ENCODE assay signal across 1 cellular context in the genomic region with DNA sequence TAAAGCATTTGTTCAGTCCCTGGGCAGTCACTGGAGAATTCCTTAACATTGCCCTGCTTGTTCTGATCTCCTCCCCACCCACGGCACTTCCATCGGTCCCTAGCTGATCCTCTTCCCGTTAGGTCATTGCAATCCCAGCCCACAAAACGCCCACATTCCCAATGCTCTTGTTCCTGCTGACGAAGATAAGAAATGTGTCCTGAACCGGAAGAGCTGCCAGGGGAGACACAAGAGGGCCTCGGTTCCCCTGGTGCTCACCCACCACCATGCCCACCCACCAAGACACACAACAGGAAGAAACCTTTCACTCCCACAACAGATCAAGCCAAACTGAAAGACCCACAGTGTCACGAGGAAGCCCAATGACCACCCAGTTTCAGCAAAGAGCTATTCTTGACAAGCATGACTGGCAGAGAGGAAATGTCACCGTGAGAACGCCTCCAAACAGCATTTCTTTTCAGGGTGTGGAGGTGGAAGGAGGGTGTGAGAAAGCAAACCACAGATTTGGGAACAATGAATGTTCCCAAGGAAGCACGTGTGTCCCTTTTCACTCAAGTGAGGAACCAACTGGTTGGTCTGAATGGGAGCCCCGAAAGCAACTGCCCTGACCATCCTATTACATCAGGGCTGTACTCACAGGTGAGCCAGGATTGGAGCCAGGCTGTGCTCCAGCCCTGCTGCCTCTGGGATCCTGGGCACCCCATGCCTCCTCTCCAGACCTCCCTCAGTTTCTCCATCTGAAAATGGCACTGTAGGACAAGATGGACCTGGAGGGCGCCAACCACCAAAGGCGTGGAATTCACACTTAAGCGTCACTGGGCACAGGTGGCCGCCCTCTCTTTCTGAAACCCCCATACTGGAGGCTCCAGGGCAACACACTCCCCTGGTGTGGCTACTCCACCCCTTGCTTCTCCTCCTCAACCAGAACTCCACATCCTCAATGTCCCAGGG.
TF ChIP-seq lines count a peak whose summit lies in the region.

No MANE protein-coding gene starts in this region.

TF ChIP-seq in K562, 482 proteins besides CTCF, POLR2A, EP300 and RAD21 (continued from another document):
- TF ChIP-seq, protein P1, sequence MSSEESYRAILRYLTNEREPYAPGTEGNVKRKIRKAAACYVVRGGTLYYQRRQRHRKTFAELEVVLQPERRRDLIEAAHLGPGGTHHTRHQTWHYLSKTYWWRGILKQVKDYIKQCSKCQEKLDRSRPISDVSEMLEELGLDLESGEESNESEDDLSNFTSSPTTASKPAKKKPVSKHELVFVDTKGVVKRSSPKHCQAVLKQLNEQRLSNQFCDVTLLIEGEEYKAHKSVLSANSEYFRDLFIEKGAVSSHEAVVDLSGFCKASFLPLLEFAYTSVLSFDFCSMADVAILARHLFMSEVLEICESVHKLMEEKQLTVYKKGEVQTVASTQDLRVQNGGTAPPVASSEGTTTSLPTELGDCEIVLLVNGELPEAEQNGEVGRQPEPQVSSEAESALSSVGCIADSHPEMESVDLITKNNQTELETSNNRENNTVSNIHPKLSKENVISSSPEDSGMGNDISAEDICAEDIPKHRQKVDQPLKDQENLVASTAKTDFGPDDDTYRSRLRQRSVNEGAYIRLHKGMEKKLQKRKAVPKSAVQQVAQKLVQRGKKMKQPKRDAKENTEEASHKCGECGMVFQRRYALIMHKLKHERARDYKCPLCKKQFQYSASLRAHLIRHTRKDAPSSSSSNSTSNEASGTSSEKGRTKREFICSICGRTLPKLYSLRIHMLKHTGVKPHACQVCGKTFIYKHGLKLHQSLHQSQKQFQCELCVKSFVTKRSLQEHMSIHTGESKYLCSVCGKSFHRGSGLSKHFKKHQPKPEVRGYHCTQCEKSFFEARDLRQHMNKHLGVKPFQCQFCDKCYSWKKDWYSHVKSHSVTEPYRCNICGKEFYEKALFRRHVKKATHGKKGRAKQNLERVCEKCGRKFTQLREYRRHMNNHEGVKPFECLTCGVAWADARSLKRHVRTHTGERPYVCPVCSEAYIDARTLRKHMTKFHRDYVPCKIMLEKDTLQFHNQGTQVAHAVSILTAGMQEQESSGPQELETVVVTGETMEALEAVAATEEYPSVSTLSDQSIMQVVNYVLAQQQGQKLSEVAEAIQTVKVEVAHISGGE (CRISPR knock-in tag; IDR thresholded peaks at IDR 0.05), result peak in 1 of 3 experiments; percentile 45; a peak in 2 of 6 replicates
